ENCODE assay signal across 11 cellular contexts in genomic region chr12:67388331-67389163, GRCh38.
DNase-seq lines count a peak whose midpoint lies in the region; ATAC-seq and TF ChIP-seq lines count a peak whose summit lies in the region.
"Had no signal": no experiment of that assay in that cellular context is flagged by ENCODE, and none has a peak within 500 bp of the region (broad histone marks: within the 10 kb centered on the region; RNA-seq: fewer than 3 reads in every experiment).

No MANE protein-coding gene starts in this region.

- no peak overlapping the region for H3K4me2 ChIP-seq in SK-N-SH

- no peak overlapping the region for H3K27ac Mint-ChIP-seq in activated naive CD8-positive, alpha-beta T cell treated with anti-CD3 and anti-CD28 coated beads for 36 hours
- H3K27ac Mint-ChIP-seq: dendritic cell treated with granulocyte-macrophage colony-stimulating factor and Interleukin-4, amounts not matched to agents 40 ng/mL and 50 ng/mL, for 4 days had no signal

- POLR2A ChIA-PET in BJ (lab: Charles Lee): no interaction called here
- POLR2A ChIA-PET in HEK293 (lab: Yijun Ruan, JAX): no interaction called here
- POLR2A ChIA-PET in SK-N-SH (lab: Yijun Ruan, JAX): no interaction called here

- no peak for TF ChIP-seq EP300 in SK-N-SH (IDR thresholded peaks at IDR 0.05; ENCODE audit: borderline replicate concordance in 1 of 2, low read depth in 1 of 2, low read length in 1 of 2)

- H3K27ac ChIP-seq in HEK293 (ENCODE audit: extremely low read depth, low read depth, low read length): 0 out of 2 replicates have a peak overlapping the region, but pooled peaks have one; percentile 12
- no peak overlapping the region for H3K27ac ChIP-seq in SK-N-SH (ENCODE audit: low read depth in 2 of 2, low read length in 1 of 2)
- no peak overlapping the region for H3K27ac ChIP-seq in prostate gland

- no peaks in the 10 kb centered on the region for H3K27me3 ChIP-seq in BJ (ENCODE audit: control insufficient read depth, insufficient read depth, low read length)
- H3K27me3 ChIP-seq in SK-N-SH (ENCODE audit: insufficient read depth): no peaks in the 10 kb centered on the region
- H3K27me3 ChIP-seq in prostate gland (replicated peaks; ENCODE audit: insufficient read depth): no peaks in the 10 kb centered on the region

- H3K9me2 ChIP-seq in SK-N-SH: no peaks in the 10 kb centered on the region

- TF ChIP-seq POLR2A in prostate gland (IDR thresholded peaks at IDR 0.05): no peak

- no peak for ATAC-seq in HG03378 (IDR thresholded peaks at IDR 0.05; ENCODE audit: unreplicated experiment)

- no peaks in the 10 kb centered on the region for H4K20me1 ChIP-seq in SK-N-SH (ENCODE audit: insufficient read depth)

- H3K27me3 Mint-ChIP-seq in activated naive CD8-positive, alpha-beta T cell treated with anti-CD3 and anti-CD28 coated beads for 36 hours: no peaks in the 10 kb centered on the region
- H3K27me3 Mint-ChIP-seq: dendritic cell treated with granulocyte-macrophage colony-stimulating factor and Interleukin-4, amounts not matched to agents 40 ng/mL and 50 ng/mL, for 4 days had no signal

- H3K9me3 ChIP-seq in HEK293 (ENCODE audit: control insufficient read depth, insufficient read depth, low read depth, low read length): no peaks in the 10 kb centered on the region
- H3K9me3 ChIP-seq in SK-N-SH: no peaks in the 10 kb centered on the region
- no peaks in the 10 kb centered on the region for H3K9me3 ChIP-seq in prostate gland

- no peaks in the 10 kb centered on the region for H3K36me3 Mint-ChIP-seq in activated naive CD8-positive, alpha-beta T cell treated with anti-CD3 and anti-CD28 coated beads for 36 hours

- DNase-seq in BJ (ENCODE audit: low read depth) (no peak), SK-N-SH (peak; percentile 16), kidney tubule cell (ENCODE audit: low spot score) (peak; percentile 27), prostate gland (ENCODE audit: low spot score) (no peak), NCI-H1092 treated with DMSO at 0.1 percent for 48 hours (lab: John Stamatoyannopoulos, UW) (no peak)
- no peak for DNase-seq in activated naive CD8-positive, alpha-beta T cell treated with anti-CD3 and anti-CD28 coated beads for 36 hours
- DNase-seq: activated T-cell treated with anti-CD3 and anti-CD28 coated beads, Interleukin-2, amount 50 U/mL, for 1 hour; DMS79 had no signal

- TF ChIP-seq CTCF in BJ (IDR thresholded peaks at IDR 0.05; ENCODE audit: insufficient read depth, low read depth, low read length): peak; percentile 9; the same call in 1 of the 2 replicates
- no peak for TF ChIP-seq CTCF in HEK293 (tag by site-specific recombination; IDR thresholded peaks at IDR 0.05)
- TF ChIP-seq CTCF in SK-N-SH (IDR thresholded peaks at IDR 0.05): peak; percentile 20; the same call in 1 of the 2 replicates
- peak in 2 of 4 experiments; percentile 16 to 43 for TF ChIP-seq CTCF in prostate gland (IDR thresholded peaks at IDR 0.05)

- no peak overlapping the region for H2AFZ ChIP-seq in SK-N-SH (ENCODE audit: low read depth)

- intact Hi-C loops in prostate gland (cut with DNase I): no loop called here

- no peaks in the 10 kb centered on the region for H3F3A ChIP-seq in SK-N-SH (replicated peaks; ENCODE audit: insufficient read depth)

- no peak for TF ChIP-seq RAD21 in SK-N-SH (IDR thresholded peaks at IDR 0.05; ENCODE audit: low read length)

- H3K36me3 ChIP-seq in BJ (ENCODE audit: control insufficient read depth, insufficient read depth, low read length): no peaks in the 10 kb centered on the region
- H3K36me3 ChIP-seq in HEK293 (ENCODE audit: control insufficient read depth in 2 of 2, insufficient read depth in 1 of 2, low read length in 2 of 2): no peaks in the 10 kb centered on the region
- H3K36me3 ChIP-seq in SK-N-SH (replicated peaks in 1 of 2; ENCODE audit: control insufficient read depth in 1 of 2, insufficient read depth in 2 of 2, low read length in 1 of 2): no peaks in the 10 kb centered on the region
- no peaks in the 10 kb centered on the region for H3K36me3 ChIP-seq in prostate gland

- CTCF ChIA-PET in BJ (lab: Yijun Ruan, JAX): interaction anchor here (0.8 to 1.4 kb wide), 4 partner anchors 10 to 24 kb away, joined by 3 to 4 read pairs (median 4); no protein-coding TSS in a partner anchor
- CTCF ChIA-PET in HEK293 (lab: Yijun Ruan, JAX): interaction anchor here (0.9 to 1.2 kb wide), 2 partner anchors 13 to 41 kb away, joined by 3 to 4 read pairs; no protein-coding TSS in a partner anchor
- CTCF ChIA-PET in SK-N-SH (lab: Yijun Ruan, JAX): interaction anchor here (0.7 to 1.4 kb wide), 4 partner anchors 10 to 32 kb away, joined by 3 to 7 read pairs (median 4); no protein-coding TSS in a partner anchor

- H3K4me1 Mint-ChIP-seq in activated naive CD8-positive, alpha-beta T cell treated with anti-CD3 and anti-CD28 coated beads for 36 hours: peaks cover 4% of the 10 kb centered on the region

- 63% methylated on average over 4 of the region's 4 CpGs for WGBS in SK-N-SH (ENCODE audit: low lambda C conversion rate)
- 28% methylated on average over 4 of the region's 4 CpGs for WGBS in prostate gland

- H3K4me3 Mint-ChIP-seq in activated naive CD8-positive, alpha-beta T cell treated with anti-CD3 and anti-CD28 coated beads for 36 hours: no peak overlapping the region
- H3K4me3 Mint-ChIP-seq: dendritic cell treated with granulocyte-macrophage colony-stimulating factor and Interleukin-4, amounts not matched to agents 40 ng/mL and 50 ng/mL, for 4 days had no signal

- H3K4me1 ChIP-seq in HEK293 (ENCODE audit: control insufficient read depth, insufficient read depth, low read length): peaks cover 9% of the 10 kb centered on the region
- peaks cover 0 to 7% of the 10 kb centered on the region in 2 experiments; a peak in 2 of 4 replicates for H3K4me1 ChIP-seq in SK-N-SH (ENCODE audit: control insufficient read depth in 1 of 2, insufficient read depth in 2 of 2, low read depth in 1 of 2, low read length in 1 of 2)
- H3K4me1 ChIP-seq in prostate gland (replicated peaks): no peaks in the 10 kb centered on the region

- H3K4me3 ChIP-seq in BJ (ENCODE audit: low read depth, low read length) (no peak overlapping the region), HEK293 (ENCODE audit: low read depth, low read length) (no peak overlapping the region), SK-N-SH (ENCODE audit: low read depth in 2 of 2, low read length in 1 of 2) (no peak overlapping the region; a peak in 1 of 4 replicates), prostate gland (no peak overlapping the region)

- H3K79me2 ChIP-seq in SK-N-SH (ENCODE audit: insufficient read depth): no peaks in the 10 kb centered on the region

- H3K9me3 Mint-ChIP-seq in activated naive CD8-positive, alpha-beta T cell treated with anti-CD3 and anti-CD28 coated beads for 36 hours: peaks cover 1% of the 10 kb centered on the region
- H3K9me3 Mint-ChIP-seq: dendritic cell treated with granulocyte-macrophage colony-stimulating factor and Interleukin-4, amounts not matched to agents 40 ng/mL and 50 ng/mL, for 4 days had no signal

- H3K9ac ChIP-seq in SK-N-SH: no peak overlapping the region

TF ChIP-seq in HEK293, 187 proteins besides CTCF, POLR2A, EP300 and RAD21 (continues in another document):
- TF ChIP-seq ZNF768 (tag by site-specific recombination; IDR thresholded peaks at IDR 0.05): peak; percentile 13; the same call in 1 of the 2 replicates
- TF ChIP-seq TRIM28 (IDR thresholded peaks at IDR 0.05; ENCODE audit: borderline replicate concordance, low read length): no peak

TF ChIP-seq in SK-N-SH, 30 proteins besides CTCF, POLR2A, EP300 and RAD21 (continues in another document):
- TF ChIP-seq EZH2phosphoT487 (IDR thresholded peaks at IDR 0.05; ENCODE audit: borderline replicate concordance, low read depth): no peak
- TF ChIP-seq CHD2 (IDR thresholded peaks at IDR 0.05; ENCODE audit: low read length, partially characterized antibody): no peak
- no peak for TF ChIP-seq TCF12 (IDR thresholded peaks at IDR 0.05)
- TF ChIP-seq, protein P1, sequence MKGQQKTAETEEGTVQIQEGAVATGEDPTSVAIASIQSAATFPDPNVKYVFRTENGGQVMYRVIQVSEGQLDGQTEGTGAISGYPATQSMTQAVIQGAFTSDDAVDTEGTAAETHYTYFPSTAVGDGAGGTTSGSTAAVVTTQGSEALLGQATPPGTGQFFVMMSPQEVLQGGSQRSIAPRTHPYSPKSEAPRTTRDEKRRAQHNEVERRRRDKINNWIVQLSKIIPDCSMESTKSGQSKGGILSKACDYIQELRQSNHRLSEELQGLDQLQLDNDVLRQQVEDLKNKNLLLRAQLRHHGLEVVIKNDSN (IDR thresholded peaks at IDR 0.05; ENCODE audit: borderline replicate concordance, low read depth): no peak
- no peak for TF ChIP-seq RXRA (IDR thresholded peaks at IDR 0.05; ENCODE audit: borderline replicate concordance, low read depth)
- no peak for TF ChIP-seq FOXM1 (IDR thresholded peaks at IDR 0.05; ENCODE audit: low read depth)
- no peak for TF ChIP-seq MEF2A (IDR thresholded peaks at IDR 0.05; ENCODE audit: borderline replicate concordance, low read depth)
- TF ChIP-seq, protein P2, sequence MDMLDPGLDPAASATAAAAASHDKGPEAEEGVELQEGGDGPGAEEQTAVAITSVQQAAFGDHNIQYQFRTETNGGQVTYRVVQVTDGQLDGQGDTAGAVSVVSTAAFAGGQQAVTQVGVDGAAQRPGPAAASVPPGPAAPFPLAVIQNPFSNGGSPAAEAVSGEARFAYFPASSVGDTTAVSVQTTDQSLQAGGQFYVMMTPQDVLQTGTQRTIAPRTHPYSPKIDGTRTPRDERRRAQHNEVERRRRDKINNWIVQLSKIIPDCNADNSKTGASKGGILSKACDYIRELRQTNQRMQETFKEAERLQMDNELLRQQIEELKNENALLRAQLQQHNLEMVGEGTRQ (IDR thresholded peaks at IDR 0.05; ENCODE audit: borderline replicate concordance, low read depth, low read length): no peak
- no peak for TF ChIP-seq RFX5 (IDR thresholded peaks at IDR 0.05; ENCODE audit: low read length)
- no peak for TF ChIP-seq TAF1 (IDR thresholded peaks at IDR 0.05; ENCODE audit: borderline replicate concordance, low read depth, low read length)
- no peak for TF ChIP-seq MAX (IDR thresholded peaks at IDR 0.05; ENCODE audit: low read depth)
- no peak for TF ChIP-seq PBX3 (IDR thresholded peaks at IDR 0.05)
- TF ChIP-seq NFIC (IDR thresholded peaks at IDR 0.05; ENCODE audit: borderline replicate concordance): no peak

Comparison
In these comparisons a context has a peak if more than half of its experiments do, and no peak if none do; other contexts are left out.
1. DNase-seq: peak in SK-N-SH (single experiment) and kidney tubule cell (single experiment); none in BJ (single experiment), prostate gland (single experiment), NCI-H1092 treated with DMSO at 0.1 percent for 48 hours (single experiment) and activated naive CD8-positive, alpha-beta T cell treated with anti-CD3 and anti-CD28 coated beads for 36 hours (single experiment).